8 cellular contexts compared by ENCODE assay signal in genomic region chr2:7037340-7038333, GRCh38.
DNase-seq lines count a peak whose midpoint lies in the region; ATAC-seq and TF ChIP-seq lines count a peak whose summit lies in the region.

No MANE protein-coding gene starts in this region.

- no peak overlapping the region for H3K4me3 ChIP-seq in dorsolateral prefrontal cortex

- in situ Hi-C loops in ACHN (cut with HindIII; ENCODE audit: low pct_ligation_motif_present, low pct_unique_long_range_greater_than_20kb, low sequenced_read_pairs), result no loop called here

- peak; percentile 93 for ATAC-seq in GM18498 (IDR thresholded peaks at IDR 0.05; ENCODE audit: unreplicated experiment)
- ATAC-seq in HG02884 (IDR thresholded peaks at IDR 0.05; ENCODE audit: unreplicated experiment), result peak; percentile 95

- H3K27me3 ChIP-seq in dorsolateral prefrontal cortex, result no peaks in the 10 kb centered on the region

- TF ChIP-seq CTCF in dorsolateral prefrontal cortex (IDR thresholded peaks at IDR 0.05 in 54 of 56, conservative IDR thresholded peaks at IDR 0.05 in 2 of 56; ENCODE audit: low read depth in 1 of 56, partially characterized antibody in 56 of 56), result peak; percentile 52 to 93 (median 82)

- H3K27ac ChIP-seq in dorsolateral prefrontal cortex, result peak overlapping the region in 37 of 59 donors; percentile 1 to 93 (median 39)

- intact Hi-C loops in dorsolateral prefrontal cortex (cut with DNase I), result loop anchor here (5.0 kb wide), 1 partner anchor 120 kb away; the partner anchor contains the start of gene RNF144A (in 2 of the 2)

- DNase-seq in ACHN (peak; percentile 52), NCI-H2171 (lab: John Stamatoyannopoulos, UW) (peak; percentile 18), dorsolateral prefrontal cortex (peak; percentile 70 to 85 (median 79)), lung microvascular endothelial cell (ENCODE audit: low read depth in 2 of 2) (peak; percentile 67 to 85)
- DNase-seq in activated CD4-positive, alpha-beta T cell treated with anti-CD3 and anti-CD28 coated beads for 48 hours, result peak; percentile 66
- peak; percentile 18 to 24 for DNase-seq in stimulated activated CD8-positive, alpha-beta memory T cell treated with anti-CD3 and anti-CD28 coated beads, Interleukin-7, amount 100 ng/mL, for 4 hours (ENCODE audit: low read depth in 2 of 2)

Comparison
In these comparisons a context has a peak if more than half of its experiments do, and no peak if none do; other contexts are left out.
1. DNase-seq: peak in every context shown above with its lines; median percentile 79 in dorsolateral prefrontal cortex; 76 in lung microvascular endothelial cell; 66 in activated CD4-positive, alpha-beta T cell treated with anti-CD3 and anti-CD28 coated beads for 48 hours; 52 in ACHN; 21 in stimulated activated CD8-positive, alpha-beta memory T cell treated with anti-CD3 and anti-CD28 coated beads, Interleukin-7, amount 100 ng/mL, for 4 hours; 18 in NCI-H2171.